35 cellular contexts compared by ENCODE assay signal in genomic region chrX:43817454-43817853, GRCh38.
"Had no signal": no experiment of that assay in that cellular context is flagged by ENCODE, and none has a peak within 500 bp of the region (broad histone marks: within the 10 kb centered on the region; RNA-seq: fewer than 3 reads in every experiment).

No MANE protein-coding gene starts in this region.

- H3K9me3 ChIP-seq: ascending aorta had no signal

- H3K27ac Mint-ChIP-seq: activated B cell treated with CpG ODN at 0.5 μM for 24 hours; activated CD4-positive, alpha-beta memory T cell treated with anti-CD3 and anti-CD28 coated beads for 36 hours; activated CD4-positive, alpha-beta T cell treated with anti-CD3 and anti-CD28 coated beads, Interleukin-2, amount 10 ng/mL, durations not matched to agents 24 days and 14 days; activated CD8-positive, alpha-beta T cell treated with anti-CD3 and anti-CD28 coated beads for 36 hours; activated naive CD4-positive, alpha-beta T cell treated with anti-CD3 and anti-CD28 coated beads, Interleukin-2, amount 10 ng/mL, durations not matched to agents 7 days and 5 days; activated naive CD4-positive, alpha-beta T cell treated with anti-CD3 and anti-CD28 coated beads, Interleukin-2, amount 50 U/mL, for 24 hours; activated naive CD8-positive, alpha-beta T cell; activated naive CD8-positive, alpha-beta T cell treated with anti-CD3 and anti-CD28 coated beads, Interleukin-2, amount 10 ng/mL, durations not matched to agents 7 days and 5 days; activated naive CD8-positive, alpha-beta T cell treated with anti-CD3 and anti-CD28 coated beads, Interleukin-2, amount 50 U/mL, for 24 hours; activated T-cell treated with anti-CD3 and anti-CD28 coated beads, Interleukin-2, amount 50 U/mL, for 72 hours; activated T-helper 1 cell treated with anti-CD3 and anti-CD28 coated beads, Interleukin-12 subunit alpha, Interleukin-12 subunit beta, Interleukin-2, Interleukin-4 antibody, amounts not matched to agents 30 ng/mL and 10 ng/mL and 1 ng/mL, durations not matched to agents 14 hours and 24 hours and 36 hours; activated T-helper 17 cell treated with anti-CD3 and anti-CD28 coated beads, Interleukin-2, amount 50 U/mL, for 72 hours; T-helper 1 cell treated with Interleukin-12 subunit alpha and Interleukin-12 subunit beta and Interleukin-4 antibody, amounts not matched to agents 30 μg/mL and 1 μg/mL, for 36 hours had no signal

- H3K27me3 ChIP-seq: ascending aorta had no signal

- H3K27me3 Mint-ChIP-seq: activated CD4-positive, alpha-beta memory T cell treated with anti-CD3 and anti-CD28 coated beads for 36 hours; activated CD8-positive, alpha-beta T cell treated with anti-CD3 and anti-CD28 coated beads for 36 hours; activated naive CD4-positive, alpha-beta T cell treated with anti-CD3 and anti-CD28 coated beads, Interleukin-2, amount 50 U/mL, for 24 hours; activated naive CD8-positive, alpha-beta T cell; activated naive CD8-positive, alpha-beta T cell treated with anti-CD3 and anti-CD28 coated beads, Interleukin-2, amount 10 ng/mL, durations not matched to agents 7 days and 5 days; activated naive CD8-positive, alpha-beta T cell treated with anti-CD3 and anti-CD28 coated beads, Interleukin-2, amount 50 U/mL, for 24 hours; brain had no signal

- H3K4me1 Mint-ChIP-seq: activated B cell treated with CpG ODN at 0.5 μM for 24 hours, brain had no signal

- H3K9me3 Mint-ChIP-seq: activated B cell treated with CpG ODN at 0.5 μM for 24 hours; activated CD4-positive, alpha-beta memory T cell treated with anti-CD3 and anti-CD28 coated beads for 36 hours; activated CD8-positive, alpha-beta T cell treated with anti-CD3 and anti-CD28 coated beads for 36 hours; activated naive CD4-positive, alpha-beta T cell treated with anti-CD3 and anti-CD28 coated beads, Interleukin-2, amount 10 ng/mL, durations not matched to agents 7 days and 5 days; activated naive CD4-positive, alpha-beta T cell treated with anti-CD3 and anti-CD28 coated beads, Interleukin-2, amount 50 U/mL, for 24 hours; activated naive CD8-positive, alpha-beta T cell treated with anti-CD3 and anti-CD28 coated beads, Interleukin-2, amount 10 ng/mL, durations not matched to agents 7 days and 5 days; activated naive CD8-positive, alpha-beta T cell treated with anti-CD3 and anti-CD28 coated beads, Interleukin-2, amount 50 U/mL, for 24 hours; activated T-cell treated with anti-CD3 and anti-CD28 coated beads, Interleukin-2, amount 50 U/mL, for 4 hours; activated T-cell treated with anti-CD3 and anti-CD28 coated beads, Interleukin-2, amount 50 U/mL, for 72 hours; activated T-helper 1 cell treated with anti-CD3 and anti-CD28 coated beads, Interleukin-12 subunit alpha, Interleukin-12 subunit beta, Interleukin-2, Interleukin-4 antibody, amounts not matched to agents 30 ng/mL and 10 ng/mL and 1 ng/mL, durations not matched to agents 14 hours and 24 hours and 36 hours; activated T-helper 17 cell treated with anti-CD3 and anti-CD28 coated beads, Interleukin-2, amount 50 U/mL, for 72 hours; central memory CD8-positive, alpha-beta T cell; T-helper 1 cell treated with Interleukin-12 subunit alpha and Interleukin-12 subunit beta and Interleukin-4 antibody, amounts not matched to agents 30 μg/mL and 1 μg/mL, for 36 hours had no signal

- H3K27ac ChIP-seq: ascending aorta, cardiac muscle cell, VCaP had no signal

- H3K4me3 ChIP-seq: ascending aorta, cardiac muscle cell had no signal

- DNase-seq: activated B cell treated with CpG ODN at 0.5 μM for 24 hours; activated CD4-positive, alpha-beta memory T cell treated with anti-CD3 and anti-CD28 coated beads for 36 hours; activated CD4-positive, alpha-beta T cell treated with anti-CD3 and anti-CD28 coated beads for 4 hours; activated CD4-positive, alpha-beta T cell treated with anti-CD3 and anti-CD28 coated beads, Interleukin-2, amount 10 ng/mL, durations not matched to agents 24 days and 14 days; activated CD4-positive, alpha-beta T cell treated with anti-CD3 and anti-CD28 coated beads, Interleukin-2, amount 50 U/mL, for 1 hour; activated CD4-positive, alpha-beta T cell treated with anti-CD3 and anti-CD28 coated beads, Interleukin-2, amount 50 U/mL, for 4 hours; activated CD4-positive, CD25-positive, alpha-beta regulatory T cell treated with anti-CD3 and anti-CD28 coated beads, Interleukin-2, amount 50 U/mL, for 72 hours; activated CD8-positive, alpha-beta memory T cell treated with anti-CD3 and anti-CD28 coated beads, Interleukin-2, amount 50 U/mL, for 4 hours; activated CD8-positive, alpha-beta T cell treated with anti-CD3 and anti-CD28 coated beads for 36 hours; activated effector memory CD4-positive, alpha-beta T cell treated with anti-CD3 and anti-CD28 coated beads, Interleukin-2, amount 50 U/mL, for 16 hours; activated naive CD4-positive, alpha-beta T cell treated with anti-CD3 and anti-CD28 coated beads, Interleukin-2, amount 10 ng/mL, durations not matched to agents 7 days and 5 days; activated naive CD4-positive, alpha-beta T cell treated with Interleukin-2 at 50 U/mL for 16 hours; activated naive CD8-positive, alpha-beta T cell treated with anti-CD3 and anti-CD28 coated beads, Interleukin-2, amount 10 ng/mL, durations not matched to agents 7 days and 5 days; activated naive CD8-positive, alpha-beta T cell treated with anti-CD3 and anti-CD28 coated beads, Interleukin-2, amount 50 U/mL, for 24 hours; activated T-cell treated with anti-CD3 and anti-CD28 coated beads for 4 hours; activated T-cell treated with anti-CD3 and anti-CD28 coated beads, Interleukin-2, amount 50 U/mL, for 1 hour; activated T-cell treated with anti-CD3 and anti-CD28 coated beads, Interleukin-2, amount 50 U/mL, for 4 hours; activated T-cell treated with anti-CD3 and anti-CD28 coated beads, Interleukin-2, amount 50 U/mL, for 72 hours; amygdala; anterior cingulate cortex; caudate nucleus; cerebellar nuclear complex; T-helper 1 cell; T-helper 9 cell had no signal

- H3K4me1 ChIP-seq: ascending aorta had no signal

- H3K36me3 ChIP-seq: ascending aorta, cardiac muscle cell had no signal

- H3K4me3 Mint-ChIP-seq: activated B cell treated with CpG ODN at 0.5 μM for 24 hours; activated CD4-positive, alpha-beta memory T cell treated with anti-CD3 and anti-CD28 coated beads for 36 hours; activated CD4-positive, alpha-beta T cell treated with anti-CD3 and anti-CD28 coated beads, Interleukin-2, amount 10 ng/mL, durations not matched to agents 24 days and 14 days; activated CD8-positive, alpha-beta T cell treated with anti-CD3 and anti-CD28 coated beads for 36 hours; activated naive CD4-positive, alpha-beta T cell treated with anti-CD3 and anti-CD28 coated beads, Interleukin-2, amount 10 ng/mL, durations not matched to agents 7 days and 5 days; activated naive CD4-positive, alpha-beta T cell treated with anti-CD3 and anti-CD28 coated beads, Interleukin-2, amount 50 U/mL, for 24 hours; activated naive CD8-positive, alpha-beta T cell; activated naive CD8-positive, alpha-beta T cell treated with anti-CD3 and anti-CD28 coated beads, Interleukin-2, amount 10 ng/mL, durations not matched to agents 7 days and 5 days; activated naive CD8-positive, alpha-beta T cell treated with anti-CD3 and anti-CD28 coated beads, Interleukin-2, amount 50 U/mL, for 24 hours; activated T-cell treated with anti-CD3 and anti-CD28 coated beads, Interleukin-2, amount 50 U/mL, for 4 hours; activated T-cell treated with anti-CD3 and anti-CD28 coated beads, Interleukin-2, amount 50 U/mL, for 72 hours; activated T-helper 1 cell treated with anti-CD3 and anti-CD28 coated beads, Interleukin-12 subunit alpha, Interleukin-12 subunit beta, Interleukin-2, Interleukin-4 antibody, amounts not matched to agents 30 ng/mL and 10 ng/mL and 1 ng/mL, durations not matched to agents 14 hours and 24 hours and 36 hours; activated T-helper 17 cell treated with anti-CD3 and anti-CD28 coated beads, Interleukin-2, amount 50 U/mL, for 72 hours; brain; central memory CD8-positive, alpha-beta T cell; T-helper 1 cell treated with Interleukin-12 subunit alpha and Interleukin-12 subunit beta and Interleukin-4 antibody, amounts not matched to agents 30 μg/mL and 1 μg/mL, for 36 hours; T-helper 2 cell treated with Interferon-gamma antibody and Interleukin-4, amounts not matched to agents 5 μg/mL and 100 μg/mL, for 36 hours had no signal

- ATAC-seq: activated CD8-positive, alpha-beta T cell treated with anti-CD3 and anti-CD28 coated beads for 36 hours; activated naive CD8-positive, alpha-beta T cell treated with anti-CD3 and anti-CD28 coated beads, Interleukin-2, amount 50 U/mL, for 24 hours; activated T-cell treated with anti-CD3 and anti-CD28 coated beads, Interleukin-2, amount 50 U/mL, for 4 hours; activated T-cell treated with anti-CD3 and anti-CD28 coated beads, Interleukin-2, amount 50 U/mL, for 72 hours; activated T-helper 17 cell treated with anti-CD3 and anti-CD28 coated beads, Interleukin-2, amount 50 U/mL, for 72 hours had no signal
